ENCODE assay signal across 8 cellular contexts in genomic region chr19:33241530-33242101, GRCh38. TPM values are rescaled to one million over a fixed set of nuclear protein-coding genes. Genes with fewer than 3 reads are reported as not detected.
DNase-seq lines count a peak whose midpoint lies in the region; TF ChIP-seq lines count a peak whose summit lies in the region.

No MANE protein-coding gene starts in this region.

- peak; percentile 98 for TF ChIP-seq CTCF in HEK293 (tag by site-specific recombination; IDR thresholded peaks at IDR 0.05)
- TF ChIP-seq CTCF in type B pancreatic cell (conservative IDR thresholded peaks at IDR 0.05) = peak; percentile 73

- H3K36me3 ChIP-seq in HEK293 (ENCODE audit: control insufficient read depth in 2 of 2, insufficient read depth in 1 of 2, low read length in 2 of 2) (no peaks in the 10 kb centered on the region), adipocyte (ENCODE audit: control insufficient read depth, insufficient read depth, low read length, severe bottlenecking) (no peaks in the 10 kb centered on the region)

- no peak overlapping the region for H3K27ac Mint-ChIP-seq in type B pancreatic cell

- no peak overlapping the region for H3K4me3 Mint-ChIP-seq in type B pancreatic cell

- POLR2A ChIA-PET in HEK293 (lab: Yijun Ruan, JAX) = interaction anchor here (0.6 to 0.7 kb wide), 3 partner anchors 61 to 223 kb away, joined by 4 to 6 read pairs (median 4); no protein-coding TSS in a partner anchor

- H3K4me1 Mint-ChIP-seq in type B pancreatic cell (ENCODE audit: unreplicated experiment) = no peaks in the 10 kb centered on the region

- peaks cover 6% of the 10 kb centered on the region for H3K9me3 ChIP-seq in HEK293 (ENCODE audit: control insufficient read depth, insufficient read depth, low read depth, low read length)
- peaks cover 3% of the 10 kb centered on the region for H3K9me3 ChIP-seq in adipocyte (ENCODE audit: control insufficient read depth, low read length)

- H3K9me3 Mint-ChIP-seq in type B pancreatic cell = no peaks in the 10 kb centered on the region

- peaks cover 7% of the 10 kb centered on the region for H3K27me3 ChIP-seq in adipocyte (replicated peaks; ENCODE audit: control insufficient read depth, insufficient read depth, low read length)

- DNase-seq in AG08395 (ENCODE audit: low spot score) (peak; percentile 31), adipocyte (ENCODE audit: low read depth) (peak; percentile 41), left kidney (ENCODE audit: low read depth, low spot score) (peak; percentile 36), type B pancreatic cell (ENCODE audit: extremely low spot score, unreplicated experiment) (no peak), AG08396 (ENCODE audit: low spot score) (no peak), amniotic stem cell (lab: John Stamatoyannopoulos, UW) (no peak), foreskin melanocyte (no peak)

- CTCF ChIA-PET in HEK293 (lab: Yijun Ruan, JAX) = interaction anchor here (0.5 to 11.2 kb wide), 37 partner anchors 10 to 854 kb away, joined by 3 to 292 read pairs (median 4); partner anchors contain the start of gene CEBPG

- no peaks in the 10 kb centered on the region for H3K36me3 Mint-ChIP-seq in type B pancreatic cell

- H3K4me1 ChIP-seq in HEK293 (ENCODE audit: control insufficient read depth, insufficient read depth, low read length) (peaks cover 2% of the 10 kb centered on the region; the same call in 1 of the 2 replicates), adipocyte (ENCODE audit: control insufficient read depth, insufficient read depth, low read length) (peaks cover 11% of the 10 kb centered on the region)

- no peak overlapping the region for H3K4me3 ChIP-seq in HEK293 (ENCODE audit: low read depth, low read length)
- no peak overlapping the region for H3K4me3 ChIP-seq in adipocyte (ENCODE audit: low read length)

- H3K27me3 Mint-ChIP-seq in type B pancreatic cell = peaks cover 11% of the 10 kb centered on the region

- no peak overlapping the region for H3K27ac ChIP-seq in HEK293 (ENCODE audit: extremely low read depth, low read depth, low read length)

- H3K9ac ChIP-seq in adipocyte (ENCODE audit: low read length) = no peak overlapping the region

TF ChIP-seq in HEK293, 187 proteins besides CTCF, POLR2A, EP300 and RAD21 (continues in another document):
- TF ChIP-seq PATZ1 (tag by site-specific recombination; IDR thresholded peaks at IDR 0.05) (peak; percentile 99), ZNF2 (tag by site-specific recombination; IDR thresholded peaks at IDR 0.05) (peak; percentile 93), PRDM1 (tag by site-specific recombination; IDR thresholded peaks at IDR 0.05) (no peak), ZFP69B (tag by site-specific recombination; IDR thresholded peaks at IDR 0.05) (peak; percentile 96), ZNF239 (tag by site-specific recombination; IDR thresholded peaks at IDR 0.05) (peak; percentile 56; the same call in 1 of the 2 replicates), HOXC10 (CRISPR knock-in tag; IDR thresholded peaks at IDR 0.05) (no peak), GLI2 (tag by site-specific recombination; IDR thresholded peaks at IDR 0.05; ENCODE audit: borderline replicate concordance, low read depth) (no peak), ZNF692 (tag by site-specific recombination; IDR thresholded peaks at IDR 0.05) (peak; percentile 93), ZBTB8A (tag by site-specific recombination; IDR thresholded peaks at IDR 0.05) (peak; percentile 51), YY2 (tag by site-specific recombination; IDR thresholded peaks at IDR 0.05) (peak; percentile 46), REST (tag by site-specific recombination; IDR thresholded peaks at IDR 0.05) (0 out of 2 replicates have a peak, but pooled peaks have one; percentile 12), EGR2 (tag by site-specific recombination; IDR thresholded peaks at IDR 0.05; ENCODE audit: low read depth) (peak; percentile 97), ZEB2 (tag by site-specific recombination; IDR thresholded peaks at IDR 0.05) (peak; percentile 60; the same call in 1 of the 2 replicates), RBAK (tag by site-specific recombination; IDR thresholded peaks at IDR 0.05) (no peak), ZNF391 (tag by site-specific recombination; IDR thresholded peaks at IDR 0.05; ENCODE audit: borderline replicate concordance, low read depth) (peak; percentile 79; the same call in 1 of the 2 replicates), GLIS2 (tag by site-specific recombination; IDR thresholded peaks at IDR 0.05) (peak; percentile 81), ZFP3 (tag by site-specific recombination; IDR thresholded peaks at IDR 0.05; ENCODE audit: low read depth) (no peak), ZBTB7A (tag by site-specific recombination; IDR thresholded peaks at IDR 0.05; ENCODE audit: low read depth) (peak; percentile 77; the same call in 1 of the 2 replicates), KLF9 (tag by site-specific recombination; IDR thresholded peaks at IDR 0.05; ENCODE audit: low read depth) (peak; percentile 44; the same call in 1 of the 2 replicates), ZIC2 (tag by site-specific recombination; IDR thresholded peaks at IDR 0.05) (peak; percentile 85), KLF8 (tag by site-specific recombination; IDR thresholded peaks at IDR 0.05) (0 out of 2 replicates have a peak, but pooled peaks have one; percentile 58), YY1 (tag by site-specific recombination; IDR thresholded peaks at IDR 0.05) (peak; percentile 35; the same call in 1 of the 2 replicates), KLF17 (tag by site-specific recombination; IDR thresholded peaks at IDR 0.05) (peak; percentile 61; the same call in 1 of the 2 replicates), ZNF747 (tag by site-specific recombination; IDR thresholded peaks at IDR 0.05) (no peak), OVOL3 (tag by site-specific recombination; IDR thresholded peaks at IDR 0.05) (peak; percentile 15; the same call in 1 of the 2 replicates), ZBTB48 (tag by site-specific recombination; IDR thresholded peaks at IDR 0.05) (peak; percentile 83)

RNA-seq across cellular contexts. Expression of gene SLC7A10, which starts 16.0 kb away (rescaled TPM):
- 0.68 TPM in 1 of 2 replicates, not detected in the other for total RNA-seq in type B pancreatic cell (ENCODE audit: low replicate concordance)

RNA-seq across cellular contexts. Expression of gene LRP3, which starts 47.5 kb away (rescaled TPM):
- 24.2 and 49.6 TPM in 2 replicates for total RNA-seq in type B pancreatic cell (ENCODE audit: low replicate concordance)

Comparison
In these comparisons a context has a peak if more than half of its experiments do, and no peak if none do; other contexts are left out.
1. DNase-seq: peak in AG08395 (single experiment), adipocyte (single experiment) and left kidney (single experiment); none in type B pancreatic cell (single experiment), AG08396 (single experiment), amniotic stem cell (single experiment) and foreskin melanocyte (single experiment).